In the genomic region with DNA sequence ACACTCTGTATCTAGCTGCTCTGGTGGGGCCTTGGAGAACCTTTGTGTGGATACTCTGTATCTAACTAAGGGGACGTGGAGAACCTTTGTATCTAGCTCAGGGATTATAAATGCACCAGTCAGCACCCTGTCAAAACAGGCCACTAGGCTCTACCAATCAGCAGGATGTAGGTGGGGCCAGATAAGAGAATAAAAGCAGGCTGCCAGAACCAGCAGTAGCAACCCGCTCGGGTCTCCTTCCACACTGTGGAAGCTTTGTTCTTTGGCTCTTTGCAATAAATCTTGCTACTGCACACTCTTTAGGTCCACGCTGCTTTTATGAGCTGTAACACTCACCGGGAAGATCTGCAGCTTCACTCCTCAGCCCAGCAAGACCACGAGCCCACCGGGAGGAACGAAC, we compare ENCODE assay signal across 8 cellular contexts. TPM values are rescaled to one million over a fixed set of nuclear protein-coding genes. Genes with fewer than 3 reads are reported as not detected.
A peak's percentile ranks its signal among the peaks of the same experiment; 100 is the strongest.
DNase-seq lines count a peak whose midpoint lies in the region; ATAC-seq and TF ChIP-seq lines count a peak whose summit lies in the region.
"Not testable (repeated sequence)": the region's sequence is repeated elsewhere in the genome, so short reads cannot be mapped to it uniquely, and the experiment has no call there.

No MANE protein-coding gene starts in this region.

- H2BK12ac ChIP-seq in H9 (ENCODE audit: insufficient read length, low read depth, low read length) = not testable (repeated sequence)

- peak; percentile 22 for DNase-seq in H9
- DNase-seq in activated CD4-positive, alpha-beta T cell treated with anti-CD3 and anti-CD28 coated beads for 48 hours = peak; percentile 35
- DNase-seq in activated T-helper 2 cell treated with anti-CD3 and anti-CD28 coated beads, Interferon-gamma antibody, Interleukin-2, Interleukin-4, amounts not matched to agents 10 μg/mL and 5 μg/mL and 100 μg/mL, durations not matched to agents 14 hours and 24 hours and 36 hours (ENCODE audit: low spot score); neural crest cell (ENCODE audit: low read depth, low spot score): not testable (repeated sequence)
- peak; percentile 29 to 72 for DNase-seq in left colon
- peak in 18 of 49 donors; percentile 13 to 66 (median 34) for DNase-seq in substantia nigra (lab: John Stamatoyannopoulos, UW)

- not testable (repeated sequence) for H4K8ac ChIP-seq in H9 (replicated peaks; ENCODE audit: insufficient read length, low read depth, low read length)

- H3K36me3 Mint-ChIP-seq in H9 (ENCODE audit: insufficient read depth in 1 of 3, low read depth in 3 of 3); activated T-helper 2 cell treated with anti-CD3 and anti-CD28 coated beads, Interferon-gamma antibody, Interleukin-2, Interleukin-4, amounts not matched to agents 10 μg/mL and 5 μg/mL and 100 μg/mL, durations not matched to agents 14 hours and 24 hours and 36 hours (ENCODE audit: low read depth); neural crest cell (ENCODE audit: low read depth): not testable (repeated sequence)

- H3K79me1 ChIP-seq in H9 (ENCODE audit: insufficient read depth, low read depth, low read length, poor library complexity, severe bottlenecking) = not testable (repeated sequence)

- peaks cover 9 to 14% of the 10 kb centered on the region in 2 experiments for H3K4me1 Mint-ChIP-seq in H9
- peaks cover 43% of the 10 kb centered on the region for H3K4me1 Mint-ChIP-seq in activated T-helper 2 cell treated with anti-CD3 and anti-CD28 coated beads, Interferon-gamma antibody, Interleukin-2, Interleukin-4, amounts not matched to agents 10 μg/mL and 5 μg/mL and 100 μg/mL, durations not matched to agents 14 hours and 24 hours and 36 hours (ENCODE audit: low read depth)
- H3K4me1 Mint-ChIP-seq in neural crest cell = peaks cover 18% of the 10 kb centered on the region

- not testable (repeated sequence) for H3K9me3 ChIP-seq in H9 (ENCODE audit: control insufficient read depth, low read depth, low read length)

- not testable (repeated sequence) for H2AFZ ChIP-seq in H9 (ENCODE audit: low read length)

- TF ChIP-seq CTCF in 22Rv1 (IDR thresholded peaks at IDR 0.05); H9 (conservative IDR thresholded peaks at IDR 0.05); neural crest cell (conservative IDR thresholded peaks at IDR 0.05): not testable (repeated sequence)

- not testable (repeated sequence) for H4K20me1 ChIP-seq in H9 (ENCODE audit: control insufficient read depth, insufficient read depth, insufficient read length)

- not testable (repeated sequence) for H3K27me3 ChIP-seq in H9 (ENCODE audit: insufficient read depth, low read length)

- not testable (repeated sequence) for H3T11ph ChIP-seq in H9 (ENCODE audit: low read length)

- not testable (repeated sequence) for H2BK120ac ChIP-seq in H9 (ENCODE audit: low read depth, low read length, poor library complexity, severe bottlenecking)

- H3K9ac ChIP-seq in H9 (ENCODE audit: extremely low read depth, insufficient read length, low read length) = not testable (repeated sequence)

- H2BK5ac ChIP-seq in H9 (ENCODE audit: insufficient read length, low read length) = not testable (repeated sequence)

- H2AK5ac ChIP-seq in H9 (ENCODE audit: insufficient read length, low read length) = not testable (repeated sequence)

- H3K23ac ChIP-seq in H9 (ENCODE audit: insufficient read length, low read depth, low read length) = not testable (repeated sequence)

- H2BK15ac ChIP-seq in H9 (ENCODE audit: low read depth, low read length) = not testable (repeated sequence)

- H2BK20ac ChIP-seq in H9 (ENCODE audit: low read depth, low read length, poor library complexity, severe bottlenecking) = not testable (repeated sequence)

- not testable (repeated sequence) for H4K5ac ChIP-seq in H9 (ENCODE audit: insufficient read length, low read depth, low read length)

- H3K56ac ChIP-seq in H9 (ENCODE audit: insufficient read length, low read depth, low read length) = not testable (repeated sequence)

- not testable (repeated sequence) for H3K27ac Mint-ChIP-seq in H9
- peak overlapping the region; percentile 28 for H3K27ac Mint-ChIP-seq in activated T-helper 2 cell treated with anti-CD3 and anti-CD28 coated beads, Interferon-gamma antibody, Interleukin-2, Interleukin-4, amounts not matched to agents 10 μg/mL and 5 μg/mL and 100 μg/mL, durations not matched to agents 14 hours and 24 hours and 36 hours
- H3K27ac Mint-ChIP-seq in neural crest cell (ENCODE audit: unreplicated experiment) = peak overlapping the region; percentile 37

- not testable (repeated sequence) for ATAC-seq in left colon

- H3K4me1 ChIP-seq in H9 (ENCODE audit: insufficient read depth, low read length) = not testable (repeated sequence)

- H3K23me2 ChIP-seq in H9 (ENCODE audit: insufficient read length, low read depth, low read length, poor library complexity, severe bottlenecking) = not testable (repeated sequence)

- H3K9me3 Mint-ChIP-seq in H9; activated T-helper 2 cell treated with anti-CD3 and anti-CD28 coated beads, Interferon-gamma antibody, Interleukin-2, Interleukin-4, amounts not matched to agents 10 μg/mL and 5 μg/mL and 100 μg/mL, durations not matched to agents 14 hours and 24 hours and 36 hours; neural crest cell: not testable (repeated sequence)

- not testable (repeated sequence) for H3K4me2 ChIP-seq in H9 (ENCODE audit: insufficient read depth, insufficient read length, low read length)

- WGBS in H9 (ENCODE audit: extremely low coverage, insufficient read length, low lambda C conversion rate) = no CpG with 5 or more reads among the region's 8 CpGs

- H3K18ac ChIP-seq in H9 (ENCODE audit: insufficient read length, low read depth, low read length) = not testable (repeated sequence)

- not testable (repeated sequence) for H3K4ac ChIP-seq in H9 (ENCODE audit: low read depth, low read length)

- H3K27ac ChIP-seq in 22Rv1 (peak overlapping the region; percentile 45), cingulate gyrus (ENCODE audit: low read depth, low read length) (peak overlapping the region; percentile 47), substantia nigra (ENCODE audit: low read depth, low read length, poor library complexity, severe bottlenecking) (peak overlapping the region; percentile 17)
- H3K27ac ChIP-seq in H9 (ENCODE audit: insufficient read length, low read depth, low read length) = not testable (repeated sequence)

- peaks cover 21% of the 10 kb centered on the region for H3K27me3 Mint-ChIP-seq in H9 (ENCODE audit: low read depth)
- H3K27me3 Mint-ChIP-seq in activated T-helper 2 cell treated with anti-CD3 and anti-CD28 coated beads, Interferon-gamma antibody, Interleukin-2, Interleukin-4, amounts not matched to agents 10 μg/mL and 5 μg/mL and 100 μg/mL, durations not matched to agents 14 hours and 24 hours and 36 hours (ENCODE audit: low read depth); neural crest cell (ENCODE audit: low read depth): not testable (repeated sequence)

- not testable (repeated sequence) for H3K79me2 ChIP-seq in H9 (ENCODE audit: insufficient read depth, low read length)

- intact Hi-C loops in activated T-helper 2 cell treated with anti-CD3 and anti-CD28 coated beads, Interferon-gamma antibody, Interleukin-2, Interleukin-4, amounts not matched to agents 10 μg/mL and 5 μg/mL and 100 μg/mL, durations not matched to agents 14 hours and 24 hours and 36 hours (cut with micrococcal nuclease) = loop anchor here (10.0 kb wide), 1 partner anchor 182 kb away; a partner anchor contains a TSS
- intact Hi-C loops in left colon (cut with DNase I, micrococcal nuclease) = loop anchor here (10.0 kb wide), 2 partner anchors 442 to 502 kb away; no protein-coding TSS in a partner anchor

- not testable (repeated sequence) for H3K4me3 Mint-ChIP-seq in H9; activated T-helper 2 cell treated with anti-CD3 and anti-CD28 coated beads, Interferon-gamma antibody, Interleukin-2, Interleukin-4, amounts not matched to agents 10 μg/mL and 5 μg/mL and 100 μg/mL, durations not matched to agents 14 hours and 24 hours and 36 hours (ENCODE audit: low read depth); neural crest cell

- H4K91ac ChIP-seq in H9 (ENCODE audit: insufficient read length, low read depth, low read length) = not testable (repeated sequence)

- H3K14ac ChIP-seq in H9 (ENCODE audit: insufficient read depth, low read length) = not testable (repeated sequence)

RNA-seq across cellular contexts. Expression of a gene that starts 45.4 kb away (rescaled TPM):
- total RNA-seq in H9 (2021) = 60.9 and 61.9 TPM in 2 replicates
- total RNA-seq in activated T-helper 2 cell treated with anti-CD3 and anti-CD28 coated beads, Interferon-gamma antibody, Interleukin-2, Interleukin-4, amounts not matched to agents 10 μg/mL and 5 μg/mL and 100 μg/mL, durations not matched to agents 14 hours and 24 hours and 36 hours = 187 and 191 TPM in 2 replicates
- total RNA-seq in left colon = 10 to 100 TPM; 85.2 to 88.5 TPM
- 168 and 181 TPM in 2 replicates for total RNA-seq in neural crest cell
